In genomic region chrX:13693341-13693871, GRCh38 we compare ENCODE assay signal across 10 cellular contexts. TPM values are rescaled to one million over a fixed set of nuclear protein-coding genes. Genes with fewer than 3 reads are reported as not detected.
DNase-seq lines count a peak whose midpoint lies in the region; ATAC-seq lines count a peak whose summit lies in the region.
"Had no signal": no experiment of that assay in that cellular context is flagged by ENCODE, and none has a peak within 500 bp of the region (broad histone marks: within the 10 kb centered on the region; RNA-seq: fewer than 3 reads in every experiment).

No MANE protein-coding gene starts in this region.

- no peaks in the 10 kb centered on the region for H3K27me3 Mint-ChIP-seq in stimulated activated memory B cell treated with anti-CD40 and anti-IgM and Interleukin-4, amounts not matched to agents 10 μg/mL and 1 μg/mL and 100 μg/mL, for 72 hours

- peak overlapping the region; percentile 18 for H3K27ac Mint-ChIP-seq in stimulated activated memory B cell treated with anti-CD40 and anti-IgM and Interleukin-4, amounts not matched to agents 10 μg/mL and 1 μg/mL and 100 μg/mL, for 72 hours

- peak overlapping the region; percentile 12 for H3K4me3 Mint-ChIP-seq in stimulated activated memory B cell treated with anti-CD40 and anti-IgM and Interleukin-4, amounts not matched to agents 10 μg/mL and 1 μg/mL and 100 μg/mL, for 72 hours

- no peaks in the 10 kb centered on the region for H3K9me3 Mint-ChIP-seq in stimulated activated memory B cell treated with anti-CD40 and anti-IgM and Interleukin-4, amounts not matched to agents 10 μg/mL and 1 μg/mL and 100 μg/mL, for 72 hours

- peaks cover 63% of the 10 kb centered on the region for H3K4me1 Mint-ChIP-seq in stimulated activated memory B cell treated with anti-CD40 and anti-IgM and Interleukin-4, amounts not matched to agents 10 μg/mL and 1 μg/mL and 100 μg/mL, for 72 hours

- peak; percentile 36 for DNase-seq in RPMI8226
- no peak for DNase-seq in cerebellum (ENCODE audit: low spot score)
- no peak for DNase-seq in midbrain (lab: John Stamatoyannopoulos, UW)
- no peak for DNase-seq in A172 (ENCODE audit: low spot score)
- DNase-seq: kidney, NCI-H1417 had no signal

- peaks cover 6% of the 10 kb centered on the region for H3K36me3 Mint-ChIP-seq in stimulated activated memory B cell treated with anti-CD40 and anti-IgM and Interleukin-4, amounts not matched to agents 10 μg/mL and 1 μg/mL and 100 μg/mL, for 72 hours

- ATAC-seq in GM18907 (IDR thresholded peaks at IDR 0.05; ENCODE audit: unreplicated experiment) (peak; percentile 29), esophagus mucosa (peak; percentile 74), GM19397 (IDR thresholded peaks at IDR 0.05; ENCODE audit: unreplicated experiment) (no peak)
- no peak for ATAC-seq in stimulated activated memory B cell treated with anti-CD40 and anti-IgM and Interleukin-4, amounts not matched to agents 10 μg/mL and 1 μg/mL and 100 μg/mL, for 72 hours

RNA-seq across cellular contexts. Expression of gene RAB9A, which starts 4.5 kb away (rescaled TPM):
- total RNA-seq in esophagus mucosa (21.3 TPM), cerebellum (17.2 TPM)
- total RNA-seq in A172 (2014; rRNA removed; shearing (Covaris generic)) = 61.3 and 68.4 TPM in 2 replicates

RNA-seq across cellular contexts. Expression of gene TCEANC, which starts 40.5 kb away (rescaled TPM):
- total RNA-seq in esophagus mucosa (2.0 TPM), cerebellum (9.0 TPM)
- 3.0 and 5.6 TPM in 2 replicates for total RNA-seq in A172 (2014; rRNA removed; shearing (Covaris generic))

RNA-seq across cellular contexts. Expression of gene TRAPPC2, which starts 41.0 kb away (rescaled TPM):
- 15.0 TPM for total RNA-seq in esophagus mucosa
- total RNA-seq in cerebellum = 40.1 TPM
- total RNA-seq in A172 (2014; rRNA removed; shearing (Covaris generic)) = 21.4 and 22.4 TPM in 2 replicates

RNA-seq across cellular contexts. Expression of gene OFD1, which starts 41.1 kb away (rescaled TPM):
- total RNA-seq in esophagus mucosa = 22.4 TPM
- 31.3 TPM for total RNA-seq in cerebellum
- 12.2 and 23.8 TPM in 2 replicates for total RNA-seq in A172 (2014; rRNA removed; shearing (Covaris generic))

Comparison
In these comparisons a context has a peak if more than half of its experiments do, and no peak if none do; other contexts are left out.
1. ATAC-seq: peak in GM18907 (single experiment) and esophagus mucosa (single experiment); none in stimulated activated memory B cell treated with anti-CD40 and anti-IgM and Interleukin-4, amounts not matched to agents 10 μg/mL and 1 μg/mL and 100 μg/mL, for 72 hours (single experiment) and GM19397 (single experiment).